Comparison of ENCODE assay signal across 24 cellular contexts in the genomic region with DNA sequence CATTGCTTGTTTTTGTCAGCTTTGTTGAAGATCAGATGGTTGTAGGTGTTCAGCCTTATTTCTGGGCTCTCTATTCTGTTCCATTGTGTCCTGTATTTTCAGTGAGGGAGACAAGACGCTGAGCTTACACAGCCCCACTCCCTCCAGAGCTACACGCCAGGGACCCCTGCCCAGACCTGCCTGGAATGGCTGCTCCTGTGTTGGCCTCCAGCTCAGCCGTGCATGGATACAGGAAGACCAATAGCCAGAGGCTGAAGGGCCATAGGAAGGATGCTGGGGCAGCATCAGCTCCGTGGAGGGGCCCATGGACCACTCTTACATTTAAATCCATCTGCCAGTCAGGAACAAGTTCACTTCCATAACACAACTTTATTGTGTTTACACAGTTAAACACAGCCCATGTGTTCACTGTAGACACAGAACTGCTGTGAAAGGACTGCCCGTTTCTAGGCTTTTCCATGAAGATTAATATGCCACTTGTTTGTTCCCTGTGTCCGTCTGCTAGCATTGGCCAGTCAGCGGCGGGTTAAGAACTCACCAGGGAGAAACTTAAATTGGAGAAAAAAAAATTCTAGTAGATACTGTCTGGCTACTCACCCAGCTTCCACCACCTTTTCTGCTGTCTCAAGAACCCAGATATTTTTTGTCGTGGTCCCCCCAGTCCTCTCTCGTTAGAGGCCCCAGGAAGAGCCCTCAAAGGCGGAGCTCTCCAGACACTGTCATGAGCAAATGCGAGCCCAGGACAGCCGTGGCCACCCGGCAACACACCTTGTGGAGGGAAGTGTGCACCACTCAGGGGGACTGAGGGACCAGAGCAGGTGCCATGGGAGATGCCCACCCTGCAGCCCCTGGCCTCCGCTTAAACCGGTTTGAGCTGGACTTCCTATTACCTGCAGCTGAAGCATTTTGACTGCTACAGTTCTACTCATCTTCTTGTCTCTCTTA.
DNase-seq lines count a peak whose midpoint lies in the region; ATAC-seq and TF ChIP-seq lines count a peak whose summit lies in the region.
"Had no signal": no experiment of that assay in that cellular context is flagged by ENCODE, and none has a peak within 500 bp of the region (broad histone marks: within the 10 kb centered on the region; RNA-seq: fewer than 3 reads in every experiment).

No MANE protein-coding gene starts in this region.

- H3K27me3 ChIP-seq in heart right ventricle (no peaks in the 10 kb centered on the region), upper lobe of left lung (no peaks in the 10 kb centered on the region)

- H3K9me3 ChIP-seq in heart right ventricle: peaks cover 0 to 3% (median 0%) of the 10 kb centered on the region in 11 donors
- H3K9me3 ChIP-seq in upper lobe of left lung: no peaks in the 10 kb centered on the region
- H3K9me3 ChIP-seq: body of pancreas had no signal

- H3K27ac ChIP-seq in heart right ventricle (peak overlapping the region in 5 of 10 donors; percentile 95 to 99 (median 97)), upper lobe of left lung (peak overlapping the region; percentile 84 to 92 (median 91))
- H3K27ac ChIP-seq: body of pancreas, C4-2B, WERI-Rb-1 had no signal

- TF ChIP-seq CTCF in heart right ventricle (IDR thresholded peaks at IDR 0.05): no peak
- TF ChIP-seq CTCF in chondrocyte (IDR thresholded peaks at IDR 0.05): no peak
- TF ChIP-seq CTCF in upper lobe of left lung (IDR thresholded peaks at IDR 0.05): no peak
- TF ChIP-seq CTCF in MCF 10A (IDR thresholded peaks at IDR 0.05; ENCODE audit: unreplicated experiment): no peak

- H3K9me3 Mint-ChIP-seq in chondrocyte (ENCODE audit: low read depth) (peaks cover 3% of the 10 kb centered on the region), immature natural killer cell (peaks cover 0 to 2% (median under 1%) of the 10 kb centered on the region in 6 donors), MCF 10A (ENCODE audit: unreplicated experiment) (no peaks in the 10 kb centered on the region)
- H3K9me3 Mint-ChIP-seq in naive thymus-derived CD8-positive, alpha-beta T cell: peaks cover 0 to 4% (median 0%) of the 10 kb centered on the region in 9 donors
- H3K9me3 Mint-ChIP-seq: activated naive CD8-positive, alpha-beta T cell treated with anti-CD3 and anti-CD28 coated beads, Interleukin-2, amount 50 U/mL, for 24 hours; activated T-cell treated with anti-CD3 and anti-CD28 coated beads, Interleukin-2, amount 50 U/mL, for 4 hours had no signal

- H3K27ac Mint-ChIP-seq in chondrocyte (ENCODE audit: unreplicated experiment) (peak overlapping the region; percentile 1), immature natural killer cell (no peak overlapping the region), MCF 10A (ENCODE audit: low read depth, unreplicated experiment) (no peak overlapping the region)
- peak overlapping the region; percentile 63 to 98 (median 94) for H3K27ac Mint-ChIP-seq in naive thymus-derived CD8-positive, alpha-beta T cell
- H3K27ac Mint-ChIP-seq: activated CD4-positive, alpha-beta memory T cell treated with anti-CD3 and anti-CD28 coated beads for 36 hours; activated naive CD8-positive, alpha-beta T cell treated with anti-CD3 and anti-CD28 coated beads, Interleukin-2, amount 50 U/mL, for 24 hours; nephron had no signal

- intact Hi-C loops in Right ventricle myocardium inferior (cut with DNase I): loop anchor here (2.0 kb wide), 1 partner anchor 31 kb away; no protein-coding TSS in a partner anchor
- intact Hi-C loops in heart right ventricle (cut with DNase I): loop anchor here in 1 of 10 donors (10.0 kb wide), 1 partner anchor 61 kb away; no protein-coding TSS in a partner anchor
- intact Hi-C loops in MCF 10A (cut with micrococcal nuclease): no loop called here

- H3K4me1 Mint-ChIP-seq in chondrocyte (ENCODE audit: low read depth) (peaks cover 50% of the 10 kb centered on the region), immature natural killer cell (peaks cover 6 to 14% of the 10 kb centered on the region in 2 donors), MCF 10A (ENCODE audit: insufficient read depth, unreplicated experiment) (peaks cover 6% of the 10 kb centered on the region)
- H3K4me1 Mint-ChIP-seq in naive thymus-derived CD8-positive, alpha-beta T cell: peaks cover 42 to 85% (median 72%) of the 10 kb centered on the region in 4 donors

- CTCF ChIA-PET in MCF 10A (lab: Yijun Ruan, JAX): interaction anchor here (0.6 to 1.0 kb wide), 2 partner anchors 14 to 84 kb away, joined by 3 to 4 read pairs; no protein-coding TSS in a partner anchor

- 90 to 93% methylated on average over 16 of the region's 16 CpGs for WGBS in heart right ventricle, 2 donors
- WGBS in upper lobe of left lung, 2 donors: 82 to 83% methylated on average over 12 to 16 of the region's 16 CpGs

- H3K4me3 Mint-ChIP-seq in chondrocyte (ENCODE audit: unreplicated experiment) (no peak overlapping the region), immature natural killer cell (no peak overlapping the region), MCF 10A (ENCODE audit: unreplicated experiment) (no peak overlapping the region)
- peak overlapping the region in 7 of 10 donors; percentile 34 to 80 (median 48) for H3K4me3 Mint-ChIP-seq in naive thymus-derived CD8-positive, alpha-beta T cell
- H3K4me3 Mint-ChIP-seq: activated CD4-positive, alpha-beta memory T cell treated with anti-CD3 and anti-CD28 coated beads for 36 hours; activated naive CD8-positive, alpha-beta T cell treated with anti-CD3 and anti-CD28 coated beads, Interleukin-2, amount 50 U/mL, for 24 hours; activated T-cell treated with anti-CD3 and anti-CD28 coated beads, Interleukin-2, amount 50 U/mL, for 4 hours; nephron had no signal

- TF ChIP-seq POLR2A in upper lobe of left lung (IDR thresholded peaks at IDR 0.05): no peak

- H3K27me3 Mint-ChIP-seq in chondrocyte (ENCODE audit: low read depth) (no peaks in the 10 kb centered on the region), immature natural killer cell (ENCODE audit: low read depth in 3 of 3) (peaks cover 0 to 4% (median 0%) of the 10 kb centered on the region in 3 donors), MCF 10A (ENCODE audit: insufficient read depth, unreplicated experiment) (no peaks in the 10 kb centered on the region)
- H3K27me3 Mint-ChIP-seq in naive thymus-derived CD8-positive, alpha-beta T cell: no peaks in the 10 kb centered on the region
- H3K27me3 Mint-ChIP-seq: activated naive CD8-positive, alpha-beta T cell treated with anti-CD3 and anti-CD28 coated beads, Interleukin-2, amount 50 U/mL, for 24 hours had no signal

- H3K36me3 Mint-ChIP-seq in chondrocyte (ENCODE audit: low read depth) (no peaks in the 10 kb centered on the region), immature natural killer cell (no peaks in the 10 kb centered on the region), MCF 10A (ENCODE audit: insufficient read depth, unreplicated experiment) (no peaks in the 10 kb centered on the region)
- H3K36me3 Mint-ChIP-seq in naive thymus-derived CD8-positive, alpha-beta T cell: peaks cover 0 to 4% (median 0%) of the 10 kb centered on the region in 3 donors

- no peak for TF ChIP-seq EP300 in upper lobe of left lung (IDR thresholded peaks at IDR 0.05)

- H3K36me3 ChIP-seq in heart right ventricle (no peaks in the 10 kb centered on the region), upper lobe of left lung (no peaks in the 10 kb centered on the region)
- H3K36me3 ChIP-seq: WERI-Rb-1 had no signal

- no TSS peak for BruUV-seq in MCF 10A (replicated peaks; lab: Mats Ljungman, UMichigan)

- DNase-seq in Right ventricle myocardium inferior (ENCODE audit: missing footprints) (peak; percentile 62), heart right ventricle (no peak), chondrocyte (ENCODE audit: low spot score) (peak; percentile 78), upper lobe of left lung (peak in 1 of 2 donors; percentile 19), immature natural killer cell (no peak), MCF 10A (ENCODE audit: unreplicated experiment) (no peak)
- peak in 1 of 10 donors; percentile 60 for DNase-seq in naive thymus-derived CD8-positive, alpha-beta T cell
- no peak for DNase-seq in stimulated activated naive CD4-positive, alpha-beta T cell treated with Interleukin-2 at 50 U/mL for 16 hours (lab: John Stamatoyannopoulos, UW)
- DNase-seq: activated CD4-positive, alpha-beta memory T cell treated with anti-CD3 and anti-CD28 coated beads for 36 hours; activated naive CD8-positive, alpha-beta T cell treated with anti-CD3 and anti-CD28 coated beads, Interleukin-2, amount 50 U/mL, for 24 hours; activated T-cell treated with anti-CD3 and anti-CD28 coated beads, Interleukin-2, amount 50 U/mL, for 4 hours; body of pancreas; DMS 273 treated with DMSO at 0.1 percent for 48 hours; effector CD8-positive, alpha-beta T cell; HCEC 1CT; MM.1S; NCI-H1417 treated with DMSO at 0.1 percent for 48 hours; NCI-H2107; NCI-H446 treated with DMSO at 0.1 percent for 48 hours; NK-92 treated with Interleukin-12 subunit alpha and Interleukin-12 subunit beta, amount 100 ng/mL, for 24 hours; WERI-Rb-1 had no signal

- no peak for ATAC-seq in Right ventricle myocardium inferior
- ATAC-seq in heart right ventricle: no peak
- no peak for ATAC-seq in naive thymus-derived CD8-positive, alpha-beta T cell
- ATAC-seq in upper lobe of left lung (ENCODE audit: low FRiP score in 2 of 2): no peak
- ATAC-seq: activated naive CD8-positive, alpha-beta T cell treated with anti-CD3 and anti-CD28 coated beads, Interleukin-2, amount 50 U/mL, for 24 hours; activated T-cell treated with anti-CD3 and anti-CD28 coated beads, Interleukin-2, amount 50 U/mL, for 4 hours; body of pancreas; esophagus mucosa had no signal

- H3K4me3 ChIP-seq in heart right ventricle (no peak overlapping the region), upper lobe of left lung (no peak overlapping the region)
- H3K4me3 ChIP-seq: body of pancreas had no signal

- POLR2A ChIA-PET in naive thymus-derived CD8-positive, alpha-beta T cell (lab: Charles Lee): interaction anchor here (1.0 to 5.9 kb wide), 8 partner anchors 10 to 284 kb away, joined by 3 to 42 read pairs (median 3); a partner anchor contains a TSS
- POLR2A ChIA-PET in MCF 10A (lab: Yijun Ruan, JAX): interaction anchor here (0.6 to 1.5 kb wide), 2 partner anchors 18 to 135 kb away, joined by 4 to 5 read pairs; no protein-coding TSS in a partner anchor

- H3K4me1 ChIP-seq in heart right ventricle (peaks cover 4 to 45% (median 29%) of the 10 kb centered on the region in 9 donors), upper lobe of left lung (peaks cover 26 to 33% (median 29%) of the 10 kb centered on the region in 4 donors)

Comparison
In these comparisons a context has a peak if more than half of its experiments do, and no peak if none do; other contexts are left out.
1. DNase-seq: peak in Right ventricle myocardium inferior (single experiment) and chondrocyte (single experiment); none in heart right ventricle (0 of 2), immature natural killer cell (0 of 3), MCF 10A (single experiment) and stimulated activated naive CD4-positive, alpha-beta T cell treated with Interleukin-2 at 50 U/mL for 16 hours (single experiment).
2. H3K27ac Mint-ChIP-seq: peak in chondrocyte (single experiment) and naive thymus-derived CD8-positive, alpha-beta T cell (10 of 10); none in immature natural killer cell (0 of 6) and MCF 10A (single experiment).
3. H3K4me3 Mint-ChIP-seq: peak in naive thymus-derived CD8-positive, alpha-beta T cell (7 of 10); none in chondrocyte (single experiment), immature natural killer cell (0 of 5) and MCF 10A (single experiment).